ENCODE assay signal across 8 cellular contexts in genomic region chr4:154618708-154619315, GRCh38. TPM values are rescaled to one million over a fixed set of nuclear protein-coding genes. Genes with fewer than 3 reads are reported as not detected.
DNase-seq lines count a peak whose midpoint lies in the region; ATAC-seq, FAIRE-seq and TF ChIP-seq lines count a peak whose summit lies in the region.

No MANE protein-coding gene starts in this region.

- H3K27ac ChIP-seq in testis, result no peak overlapping the region

- peaks cover 10% of the 10 kb centered on the region for H3K27me3 Mint-ChIP-seq in mesothelial cell of epicardium (ENCODE audit: low read depth)

- POLR2A ChIA-PET in AG04449 (lab: Yijun Ruan, JAX), result interaction anchor here (0.6 kb wide), 1 partner anchor 69 kb away, joined by 4 read pairs; the partner anchor contains the start of gene PLRG1

- no peak overlapping the region for H3K4me3 Mint-ChIP-seq in mesothelial cell of epicardium

- peaks cover 20% of the 10 kb centered on the region for H3K4me1 Mint-ChIP-seq in mesothelial cell of epicardium

- CTCF ChIA-PET in AG04449 (lab: Yijun Ruan, JAX), result interaction anchor here (0.7 to 18.4 kb wide), 23 partner anchors 8 to 833 kb away, joined by 3 to 353 read pairs (median 5); partner anchors contain the start of genes FGB and PLRG1

- H3K27ac Mint-ChIP-seq in mesothelial cell of epicardium, result no peak overlapping the region

- no peaks in the 10 kb centered on the region for H3K9me3 ChIP-seq in testis

- no peak overlapping the region for H3K4me3 ChIP-seq in AG04449 (ENCODE audit: low read depth, low read length)
- H3K4me3 ChIP-seq in testis, result no peak overlapping the region

- no peaks in the 10 kb centered on the region for H3K27me3 ChIP-seq in testis

- H3K4me1 ChIP-seq in testis, result no peaks in the 10 kb centered on the region

- peak; percentile 76 for ATAC-seq in HG02759 (IDR thresholded peaks at IDR 0.05; ENCODE audit: unreplicated experiment)

- FAIRE-seq in GM12892 (lab: Jason Lieb, UNC), result peak; percentile 24

- DNase-seq in AG04449 (ENCODE audit: low read depth, low spot score) (no peak), GM12892 (ENCODE audit: insufficient read length) (no peak), NCI-H1048 (lab: John Stamatoyannopoulos, UW) (peak; percentile 13), mesothelial cell of epicardium (ENCODE audit: low spot score in 2 of 2, unreplicated experiment in 2 of 2) (peak in 1 of 2 experiments; percentile 41), testis (peak; percentile 75)
- DNase-seq in activated CD4-positive, alpha-beta T cell treated with anti-CD3 and anti-CD28 coated beads for 48 hours, result peak; percentile 74
- DNase-seq in effector CD4-positive, alpha-beta T cell, result peak; percentile 7

- TF ChIP-seq CTCF in AG04449 (IDR thresholded peaks at IDR 0.05; ENCODE audit: insufficient read depth, low read length, missing control alignments), result peak; percentile 62
- TF ChIP-seq CTCF in mesothelial cell of epicardium (IDR thresholded peaks at IDR 0.05; ENCODE audit: unreplicated experiment), result peak; percentile 58
- peak in 2 of 3 experiments; percentile 21 to 42 for TF ChIP-seq CTCF in testis (IDR thresholded peaks at IDR 0.05)

- 52% methylated on average over 4 of the region's 4 CpGs for WGBS in testis, 2 donors

- H3K9me3 Mint-ChIP-seq in mesothelial cell of epicardium, result no peaks in the 10 kb centered on the region

- no peaks in the 10 kb centered on the region for H3K36me3 ChIP-seq in testis (ENCODE audit: low read depth, missing control alignments)

- no peaks in the 10 kb centered on the region for H3K36me3 Mint-ChIP-seq in mesothelial cell of epicardium

- intact Hi-C loops in testis (cut with DNase I; ENCODE audit: low total_unique reads), result no loop called here

- TF ChIP-seq POLR2A in GM12892 (IDR thresholded peaks at IDR 0.05; ENCODE audit: low read depth, low read length) (no peak), testis (IDR thresholded peaks at IDR 0.05) (no peak)

RNA-seq across cellular contexts. Expression of gene FGG, which starts 6.4 kb away (rescaled TPM):
- polyA plus RNA-seq in GM12892 (2012; ENCODE audit: missing spikeins), result not detected
- total RNA-seq in mesothelial cell of epicardium (1.0 to 2.5 TPM (median 1.6 TPM) in 3 replicates), testis (1 to 10 TPM in 1 of 2 donors, under 1 TPM in 1; 0.25 to 2.8 TPM)
- polyA plus RNA-seq in testis (ENCODE audit: insufficient read depth, low read depth, low replicate concordance), result 5.1 TPM

RNA-seq across cellular contexts. Expression of gene FGA, which starts 28.3 kb away (rescaled TPM):
- polyA plus RNA-seq in GM12892 (2012; ENCODE audit: missing spikeins), result not detected
- total RNA-seq in mesothelial cell of epicardium (not detected in 3 replicates), testis (1 to 10 TPM; 1.1 to 1.4 TPM)
- polyA plus RNA-seq in testis (ENCODE audit: insufficient read depth, low read depth, low replicate concordance), result 9.1 TPM

RNA-seq across cellular contexts. Expression of gene FGB, which starts 56.0 kb away (rescaled TPM):
- not detected for polyA plus RNA-seq in GM12892 (2012; ENCODE audit: missing spikeins)
- total RNA-seq in mesothelial cell of epicardium (0.31 to 0.93 TPM (median 0.64 TPM) in 3 replicates), testis (under 1 TPM in 1 of 2 donors, not detected in 1; 0.93 TPM)
- 2.7 TPM for polyA plus RNA-seq in testis (ENCODE audit: insufficient read depth, low read depth, low replicate concordance)

Comparison
In these comparisons a context has a peak if more than half of its experiments do, and no peak if none do; other contexts are left out.
1. DNase-seq: peak in NCI-H1048 (single experiment), activated CD4-positive, alpha-beta T cell treated with anti-CD3 and anti-CD28 coated beads for 48 hours (single experiment), effector CD4-positive, alpha-beta T cell (single experiment) and testis (single experiment); none in AG04449 (single experiment) and GM12892 (single experiment).
2. Peak in every context shown above with its lines, with median percentiles within 50 percentile points of each other: CTCF ChIP-seq.